8 cellular contexts compared by ENCODE assay signal in the genomic region with DNA sequence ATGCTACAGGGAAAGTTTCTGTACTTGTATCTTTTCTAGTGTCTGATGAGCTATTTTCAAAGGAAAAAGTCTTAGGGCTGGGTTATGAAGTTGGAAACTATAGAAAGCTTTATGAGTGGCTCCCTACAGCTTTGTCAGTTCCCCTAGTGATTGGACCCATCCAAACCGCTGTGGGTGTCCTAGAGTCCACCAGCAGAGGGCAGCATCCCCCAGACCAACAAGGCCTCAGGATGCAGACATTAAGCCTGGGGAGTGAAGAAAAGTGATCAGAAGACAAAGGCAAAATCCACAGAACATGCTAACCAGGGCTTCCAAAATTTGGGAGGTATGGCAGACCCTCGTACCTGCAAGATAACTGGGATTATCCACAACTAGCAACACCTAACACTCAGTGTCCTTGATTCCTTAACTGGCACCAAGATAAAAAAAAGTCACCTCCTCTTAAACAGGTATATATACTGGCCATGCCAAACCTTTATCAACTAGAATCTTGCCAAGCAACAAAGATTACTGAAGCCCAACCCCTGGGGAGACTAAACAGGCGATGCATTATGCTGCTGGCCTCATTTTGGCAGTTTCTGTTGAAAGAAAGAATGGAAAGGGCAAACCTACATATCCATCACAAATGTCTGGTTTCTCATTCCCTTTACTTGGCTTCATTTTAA.
DNase-seq lines count a peak whose midpoint lies in the region; TF ChIP-seq lines count a peak whose summit lies in the region.
"Had no signal": no experiment of that assay in that cellular context is flagged by ENCODE, and none has a peak within 500 bp of the region (broad histone marks: within the 10 kb centered on the region; RNA-seq: fewer than 3 reads in every experiment).

No MANE protein-coding gene starts in this region.

- CTCF ChIA-PET in activated naive CD4-positive, alpha-beta T cell treated with anti-CD3 and anti-CD28 coated beads, Interleukin-2, amount 10 ng/mL, durations not matched to agents 7 days and 5 days (lab: Charles Lee) = interaction anchor here (0.6 to 7.8 kb wide), 37 partner anchors 9 to 235 kb away, joined by 3 to 130 read pairs (median 4); a partner anchor contains a TSS

- no peak overlapping the region for H3K9ac ChIP-seq in SK-N-MC (ENCODE audit: insufficient read length)

- H3K4me1 Mint-ChIP-seq in activated naive CD4-positive, alpha-beta T cell treated with anti-CD3 and anti-CD28 coated beads, Interleukin-2, amount 10 ng/mL, durations not matched to agents 7 days and 5 days = no peaks in the 10 kb centered on the region
- H3K4me1 Mint-ChIP-seq in glutamatergic neuron (ENCODE audit: low read depth, unreplicated experiment) = peaks cover 4% of the 10 kb centered on the region

- no peaks in the 10 kb centered on the region for H3K36me3 ChIP-seq in SK-N-MC (ENCODE audit: insufficient read depth, low read length)

- no peak overlapping the region for H3K4me3 Mint-ChIP-seq in activated naive CD4-positive, alpha-beta T cell treated with anti-CD3 and anti-CD28 coated beads, Interleukin-2, amount 10 ng/mL, durations not matched to agents 7 days and 5 days
- H3K4me3 Mint-ChIP-seq in glutamatergic neuron (ENCODE audit: unreplicated experiment) = no peak overlapping the region
- H3K4me3 Mint-ChIP-seq: stimulated activated naive CD8-positive, alpha-beta T cell treated with anti-CD3 and anti-CD28 coated beads, Interleukin-15, Interleukin-2, amounts not matched to agents 100 ng/mL and 50 ng/mL, for 24 hours had no signal

- H3K9me3 ChIP-seq in SK-N-MC (ENCODE audit: low read depth, low read length) = no peaks in the 10 kb centered on the region

- no peaks in the 10 kb centered on the region for H3K36me3 Mint-ChIP-seq in activated naive CD4-positive, alpha-beta T cell treated with anti-CD3 and anti-CD28 coated beads, Interleukin-2, amount 10 ng/mL, durations not matched to agents 7 days and 5 days
- no peaks in the 10 kb centered on the region for H3K36me3 Mint-ChIP-seq in glutamatergic neuron (ENCODE audit: unreplicated experiment)

- DNase-seq in SK-N-MC (ENCODE audit: low read depth, low spot score) (peak; percentile 52), glutamatergic neuron (peak; percentile 90), pons (ENCODE audit: low spot score) (peak; percentile 86), ureter (ENCODE audit: low spot score) (peak; percentile 78)
- DNase-seq in activated naive CD4-positive, alpha-beta T cell treated with anti-CD3 and anti-CD28 coated beads, Interleukin-2, amount 10 ng/mL, durations not matched to agents 7 days and 5 days = peak; percentile 84

- no peak overlapping the region for H3K27ac Mint-ChIP-seq in activated naive CD4-positive, alpha-beta T cell treated with anti-CD3 and anti-CD28 coated beads, Interleukin-2, amount 10 ng/mL, durations not matched to agents 7 days and 5 days
- H3K27ac Mint-ChIP-seq in glutamatergic neuron (ENCODE audit: unreplicated experiment) = no peak overlapping the region
- H3K27ac Mint-ChIP-seq: stimulated activated naive CD8-positive, alpha-beta T cell treated with anti-CD3 and anti-CD28 coated beads, Interleukin-15, Interleukin-2, amounts not matched to agents 100 ng/mL and 50 ng/mL, for 24 hours had no signal

- peak; percentile 89 for TF ChIP-seq CTCF in GM12872 (IDR thresholded peaks at IDR 0.05; ENCODE audit: insufficient read depth, low read depth, low read length)
- TF ChIP-seq CTCF in LNCAP (IDR thresholded peaks at IDR 0.05) = peak; percentile 92
- TF ChIP-seq CTCF in glutamatergic neuron (IDR thresholded peaks at IDR 0.05; ENCODE audit: partially characterized antibody, unreplicated experiment) = peak; percentile 88

- no peak overlapping the region for H3K4me3 ChIP-seq in SK-N-MC

- H3K9me3 Mint-ChIP-seq in activated naive CD4-positive, alpha-beta T cell treated with anti-CD3 and anti-CD28 coated beads, Interleukin-2, amount 10 ng/mL, durations not matched to agents 7 days and 5 days = no peaks in the 10 kb centered on the region
- no peaks in the 10 kb centered on the region for H3K9me3 Mint-ChIP-seq in glutamatergic neuron (ENCODE audit: unreplicated experiment)
- H3K9me3 Mint-ChIP-seq: stimulated activated naive CD8-positive, alpha-beta T cell treated with anti-CD3 and anti-CD28 coated beads, Interleukin-15, Interleukin-2, amounts not matched to agents 100 ng/mL and 50 ng/mL, for 24 hours had no signal

- no peak overlapping the region for H3K27ac ChIP-seq in SK-N-MC

- peaks cover 14% of the 10 kb centered on the region for H3K27me3 Mint-ChIP-seq in activated naive CD4-positive, alpha-beta T cell treated with anti-CD3 and anti-CD28 coated beads, Interleukin-2, amount 10 ng/mL, durations not matched to agents 7 days and 5 days
- H3K27me3 Mint-ChIP-seq in glutamatergic neuron (ENCODE audit: unreplicated experiment) = no peaks in the 10 kb centered on the region
